In genomic region chr22:49775191-49776052, GRCh38 we compare ENCODE assay signal across 23 cellular contexts.
"Had no signal": no experiment of that assay in that cellular context is flagged by ENCODE, and none has a peak within 500 bp of the region (broad histone marks: within the 10 kb centered on the region; RNA-seq: fewer than 3 reads in every experiment).

No MANE protein-coding gene starts in this region.

- DNase-seq: effector memory CD4-positive, alpha-beta T cell; gastrocnemius medialis; immature natural killer cell; left colon; left ventricle myocardium superior; mesenchymal stem cell; midbrain; occipital lobe; spleen; stimulated activated CD4-positive, alpha-beta T cell treated with anti-CD3 and anti-CD28 coated beads, Interleukin-15, amount 100 ng/mL, for 24 hours; stimulated activated CD4-positive, alpha-beta T cell treated with anti-CD3 and anti-CD28 coated beads, Interleukin-1b, Interleukin-23, amount 100 ng/mL, for 48 hours; stimulated activated CD4-positive, alpha-beta T cell treated with anti-CD3 and anti-CD28 coated beads, Interleukin-4, amount 100 ng/mL, for 24 hours; stimulated activated naive CD4-positive, alpha-beta T cell treated with Interleukin-2 at 50 U/mL for 16 hours; thyroid gland; uterus had no signal

- H3K27me3 ChIP-seq: gastrocnemius medialis, neural progenitor cell, pancreas, spleen, suprapubic skin, thyroid gland, upper lobe of left lung, uterus had no signal

- H3K36me3 ChIP-seq: neural progenitor cell, uterus had no signal

- H3K4me3 ChIP-seq: gastrocnemius medialis, lung, neural progenitor cell, pancreas, spleen, suprapubic skin, thyroid gland, upper lobe of left lung, uterus had no signal

- H3K4me1 ChIP-seq: neural progenitor cell, pancreas, suprapubic skin, thyroid gland had no signal

- H3K9ac ChIP-seq: neural progenitor cell had no signal

- H2AFZ ChIP-seq: neural progenitor cell had no signal

- H3K9me3 ChIP-seq: gastrocnemius medialis, pancreas, spleen, suprapubic skin, thyroid gland, upper lobe of left lung, uterus had no signal

- ATAC-seq: esophagus mucosa; gastrocnemius medialis; left colon; left ventricle myocardium superior; natural killer cell treated with Interleukin-12 subunit alpha and Interleukin-12 subunit beta and Interleukin-15 and Interleukin-18, amount 100 ng/mL, for 72 hours; pancreas; sciatic nerve had no signal

- H3K4me2 ChIP-seq: neural progenitor cell had no signal

- H3K27ac ChIP-seq: gastrocnemius medialis, neural progenitor cell, pancreas, spleen, suprapubic skin, thyroid gland, upper lobe of left lung, uterus had no signal
